In the genomic region with DNA sequence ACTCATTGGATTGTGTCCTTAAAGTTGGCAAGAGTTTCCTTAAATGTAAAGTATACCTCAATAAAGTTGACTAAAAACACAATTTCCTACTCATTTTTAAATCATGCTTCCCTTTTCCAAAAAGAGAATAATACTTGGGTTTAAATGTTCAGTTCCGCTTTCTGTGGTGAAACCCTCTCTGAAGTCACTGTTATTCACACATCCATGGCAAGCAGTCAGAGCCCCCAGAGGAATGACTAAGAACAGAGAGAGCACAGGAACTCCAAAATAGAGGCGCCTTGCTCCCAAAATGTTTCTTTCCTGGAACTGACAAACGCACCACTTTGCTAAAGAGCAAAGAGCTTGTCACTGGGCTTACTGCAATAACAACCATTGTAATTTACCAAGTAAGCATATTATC, we compare ENCODE assay signal across 9 cellular contexts.
DNase-seq lines count a peak whose midpoint lies in the region; ATAC-seq and TF ChIP-seq lines count a peak whose summit lies in the region.
"Had no signal": no experiment of that assay in that cellular context is flagged by ENCODE, and none has a peak within 500 bp of the region (broad histone marks: within the 10 kb centered on the region; RNA-seq: fewer than 3 reads in every experiment).

No MANE protein-coding gene starts in this region.

- ATAC-seq in GM19455 (IDR thresholded peaks at IDR 0.05; ENCODE audit: unreplicated experiment) (peak; percentile 79), GM18873 (IDR thresholded peaks at IDR 0.05; ENCODE audit: low FRiP score, unreplicated experiment) (no peak)

- peak overlapping the region; percentile 12 for H3K4me3 ChIP-seq in NB4 (ENCODE audit: low read depth, low read length)

- peak; percentile 86 for DNase-seq in NB4 (ENCODE audit: low read depth)
- peak; percentile 58 for DNase-seq in globus pallidus (ENCODE audit: low spot score)
- peak; percentile 98 for DNase-seq in stromal cell of bone marrow (ENCODE audit: low read depth)
- no peak for DNase-seq in activated CD4-positive, alpha-beta T cell treated with anti-CD3 and anti-CD28 coated beads, Interleukin-2, amount 50 U/mL, for 1 hour
- DNase-seq in NCI-H69 (lab: John Stamatoyannopoulos, UW): no peak
- DNase-seq in AG08396 (ENCODE audit: low spot score): no peak
- DNase-seq: SK-N-SH had no signal

- no peak for TF ChIP-seq CTCF in NB4 (IDR thresholded peaks at IDR 0.05; ENCODE audit: low read depth, low read length)

- TF ChIP-seq POLR2A in NB4 (IDR thresholded peaks at IDR 0.05; ENCODE audit: extremely low read depth, insufficient read length): no peak

Comparison
In these comparisons a context has a peak if more than half of its experiments do, and no peak if none do; other contexts are left out.
1. DNase-seq: peak in NB4 (single experiment), globus pallidus (single experiment) and stromal cell of bone marrow (single experiment); none in activated CD4-positive, alpha-beta T cell treated with anti-CD3 and anti-CD28 coated beads, Interleukin-2, amount 50 U/mL, for 1 hour (single experiment), NCI-H69 (single experiment) and AG08396 (single experiment).